ENCODE assay signal across 14 cellular contexts in the genomic region with DNA sequence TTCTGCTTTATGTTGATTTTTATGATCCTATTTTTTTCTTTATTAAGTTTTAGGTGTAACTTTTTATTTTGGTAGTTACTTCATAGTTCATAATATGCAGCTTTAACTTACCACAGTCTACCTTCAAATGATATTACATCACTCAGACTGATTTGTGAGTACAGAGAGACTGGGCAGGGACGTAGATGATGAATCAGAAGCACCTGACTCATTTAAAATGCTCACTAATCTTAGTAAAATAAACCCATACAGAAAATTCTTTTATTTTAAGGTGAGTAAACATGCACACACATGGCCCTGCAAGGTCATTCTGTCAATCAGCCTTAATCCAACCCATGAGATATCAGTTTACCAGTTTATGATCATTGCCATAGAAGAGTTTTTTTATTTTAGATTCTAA. TPM values are rescaled to one million over a fixed set of nuclear protein-coding genes. Genes with fewer than 3 reads are reported as not detected.
DNase-seq lines count a peak whose midpoint lies in the region; ATAC-seq, FAIRE-seq and TF ChIP-seq lines count a peak whose summit lies in the region.
"Not testable (repeated sequence)": the region's sequence is repeated elsewhere in the genome, so short reads cannot be mapped to it uniquely, and the experiment has no call there.
"Had no signal": no experiment of that assay in that cellular context is flagged by ENCODE, and none has a peak within 500 bp of the region (broad histone marks: within the 10 kb centered on the region; RNA-seq: fewer than 3 reads in every experiment).

No MANE protein-coding gene starts in this region.

- H3K36me3 ChIP-seq in PC-3 (ENCODE audit: low read depth, low read length); mammary epithelial cell (ENCODE audit: insufficient read depth, low read length): not testable (repeated sequence)

- H3F3A ChIP-seq in PC-3 (ENCODE audit: low read length, unreplicated experiment) = not testable (repeated sequence)

- not testable (repeated sequence) for H3K4me3 ChIP-seq in PC-3 (ENCODE audit: low read length); mammary epithelial cell (replicated peaks in 1 of 3; ENCODE audit: insufficient read depth in 1 of 3, low read depth in 2 of 3, low read length in 3 of 3)

- POLR2A ChIA-PET in PC-3 (lab: Charles Lee; ENCODE audit: unreplicated experiment) = not testable (repeated sequence)

- H3K27ac ChIP-seq in PC-3 (ENCODE audit: low read length); mammary epithelial cell (ENCODE audit: insufficient read depth, low read depth, low read length); epithelial cell of prostate: not testable (repeated sequence)

- not testable (repeated sequence) for H4K20me1 ChIP-seq in PC-3 (ENCODE audit: low read length); mammary epithelial cell (ENCODE audit: insufficient read depth, low read length)

- DNase-seq in COLO829 (ENCODE audit: low spot score) = peak; percentile 3
- peak; percentile 0 for DNase-seq in HK-2 (ENCODE audit: unreplicated experiment)
- peak; percentile 46 for DNase-seq in M059J (ENCODE audit: low read depth)
- peak; percentile 69 for DNase-seq in PC-3
- peak; percentile 6 for DNase-seq in mammary epithelial cell
- peak; percentile 39 for DNase-seq in epithelial cell of prostate (ENCODE audit: low read depth, low spot score)
- peak; percentile 6 for DNase-seq in kidney tubule cell (ENCODE audit: low spot score)
- not testable (repeated sequence) for DNase-seq in urothelium cell line (ENCODE audit: low spot score)

- not testable (repeated sequence) for H3K27me3 ChIP-seq in PC-3 (ENCODE audit: low read length); mammary epithelial cell (ENCODE audit: insufficient read depth, low read length)

- intact Hi-C loops in PC-3 (cut with micrococcal nuclease) = loop anchor here (5.0 kb wide), 1 partner anchor 233 kb away; no protein-coding TSS in a partner anchor
- intact Hi-C loops in mammary epithelial cell (cut with micrococcal nuclease) = not testable (repeated sequence)

- not testable (repeated sequence) for TF ChIP-seq CTCF in PC-3 (conservative IDR thresholded peaks at IDR 0.05; ENCODE audit: low read depth, low read length); mammary epithelial cell (conservative IDR thresholded peaks at IDR 0.05 in 1 of 2, IDR thresholded peaks at IDR 0.05 in 1 of 2; ENCODE audit: extremely low read depth in 1 of 2, insufficient read depth in 1 of 2, low read depth in 1 of 2, low read length in 2 of 2)

- BruUV-seq in PC-3 (replicated peaks; lab: Mats Ljungman, UMichigan); mammary epithelial cell (replicated peaks; lab: Mats Ljungman, UMichigan): not testable (repeated sequence)

- peak; percentile 27 for FAIRE-seq in urothelium cell line (lab: Jason Lieb, UNC)

- not testable (repeated sequence) for H2AFZ ChIP-seq in PC-3 (ENCODE audit: low read length); mammary epithelial cell (ENCODE audit: low read depth, low read length)

- dilution Hi-C loops in mammary epithelial cell (cut with HindIII; ENCODE audit: low sequenced_read_pairs) = not testable (repeated sequence)

- ATAC-seq in PC-3 = peak; percentile 33; the same call in 1 of the 2 replicates

- not testable (repeated sequence) for H3K79me2 ChIP-seq in PC-3 (ENCODE audit: low read length); mammary epithelial cell (ENCODE audit: insufficient read depth, low read length)

- not testable (repeated sequence) for H3K9me3 ChIP-seq in PC-3 (ENCODE audit: low read length); mammary epithelial cell (replicated peaks; ENCODE audit: insufficient read depth, low read length)

- WGBS in mammary epithelial cell (ENCODE audit: low coverage, missing lambda C conversion rate) = 0% methylated on average over 1 of the region's 1 CpG

- not testable (repeated sequence) for H3K9me2 ChIP-seq in PC-3 (replicated peaks; ENCODE audit: low read length)

- CTCF ChIA-PET in PC-3 (lab: Charles Lee); mammary epithelial cell (lab: Charles Lee; ENCODE audit: low non-redundant PET): not testable (repeated sequence)

- in situ Hi-C loops in mammary epithelial cell (cut with MboI; ENCODE audit: low sequenced_read_pairs in 2 of 2) = not testable (repeated sequence)

- not testable (repeated sequence) for H3K4me2 ChIP-seq in PC-3 (ENCODE audit: low read length); mammary epithelial cell (ENCODE audit: insufficient read depth, low read depth, low read length)

- H3K4me1 ChIP-seq in PC-3 (ENCODE audit: insufficient read depth, low read length); mammary epithelial cell (ENCODE audit: insufficient read depth, low read length): not testable (repeated sequence)

- not testable (repeated sequence) for H3K9ac ChIP-seq in PC-3 (ENCODE audit: low read length); mammary epithelial cell (ENCODE audit: insufficient read depth, low read length)

RNA-seq across cellular contexts. Expression of gene ANKRD30B, which starts 8.9 kb away (rescaled TPM):
- total RNA-seq in M059J (2014; rRNA removed; shearing (Covaris generic)) = 0.57 and 3.4 TPM in 2 replicates
- total RNA-seq in PC-3 (2014; rRNA removed) (0.35 and 0.51 TPM in 2 replicates), mammary epithelial cell (not detected)
- polyA plus RNA-seq in mammary epithelial cell = not detected
- polyA minus RNA-seq in mammary epithelial cell = not detected
- total RNA-seq: Calu3; CD4-positive, alpha-beta T cell; G401; GM12878; H9 had no signal
- polyA plus RNA-seq: BJ, GM12878 had no signal
